In the genomic region with DNA sequence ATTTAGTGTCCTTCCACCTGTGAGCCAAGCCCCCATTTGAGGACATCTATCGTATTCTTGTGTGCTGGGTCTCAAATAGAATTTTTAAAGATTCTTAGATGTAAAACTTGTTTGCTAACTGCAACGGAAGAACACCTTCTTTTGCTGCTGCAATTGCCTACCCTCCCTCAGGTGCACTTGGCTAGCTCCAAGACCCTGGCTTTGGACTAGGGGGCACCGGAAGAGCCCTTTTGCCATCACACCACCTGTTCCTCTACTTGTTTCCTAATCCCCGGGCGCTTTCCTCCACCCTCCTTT, we compare ENCODE assay signal across 1 cellular context.
TF ChIP-seq lines count a peak whose summit lies in the region.

No MANE protein-coding gene starts in this region.

TF ChIP-seq in GM23338, 12 proteins besides CTCF, POLR2A, EP300 and RAD21 (continued from another document):
- TF ChIP-seq ZNF462 (CRISPR knock-in tag; IDR thresholded peaks at IDR 0.05) = no peak
- TF ChIP-seq EZH2 (IDR thresholded peaks at IDR 0.05; ENCODE audit: low read depth, unreplicated experiment) = no peak
